ENCODE assay signal across 8 cellular contexts in the genomic region with DNA sequence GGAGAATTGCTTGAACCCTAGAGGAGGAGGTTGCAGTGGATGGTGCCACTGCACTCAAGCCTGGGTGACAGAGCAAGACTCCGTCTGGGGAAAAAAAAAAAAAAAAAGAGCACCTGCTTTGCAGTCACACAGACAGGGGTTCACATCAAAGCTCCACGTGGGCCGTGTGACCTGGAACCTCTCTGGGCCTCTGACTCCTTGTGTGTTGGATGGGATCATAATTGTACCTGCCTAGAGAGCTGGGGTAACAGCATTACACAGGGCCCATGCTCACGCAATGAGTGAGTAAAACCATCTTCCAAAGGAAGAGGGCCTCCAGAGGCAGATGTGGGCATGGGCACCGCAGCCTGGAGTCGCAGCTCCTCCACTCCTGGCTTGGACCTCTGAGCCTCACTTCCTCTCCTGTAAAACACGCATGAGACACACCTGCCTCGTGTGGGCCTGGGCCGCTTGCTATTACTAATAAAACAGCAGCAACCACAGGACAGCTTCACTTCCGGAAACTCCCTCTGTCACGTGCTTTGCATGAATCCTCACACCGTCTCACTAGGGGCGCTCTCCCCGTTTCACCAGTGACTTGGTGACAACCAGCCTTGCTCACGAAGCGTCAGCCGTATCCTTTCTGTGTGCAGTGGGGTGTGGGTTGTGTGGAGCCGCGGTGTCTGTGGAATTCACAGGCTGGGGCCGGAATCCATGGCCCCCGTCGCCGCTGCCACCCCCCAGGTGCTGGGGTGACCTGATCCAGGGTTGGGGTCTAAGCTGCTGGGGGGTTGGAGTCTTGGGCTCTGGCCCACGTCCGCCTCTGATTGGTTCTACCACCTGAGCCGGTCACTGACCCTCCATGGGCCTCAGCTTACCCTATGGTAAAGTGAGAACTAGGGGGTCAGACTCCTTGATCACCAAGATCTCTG. TPM values are rescaled to one million over a fixed set of nuclear protein-coding genes. Genes with fewer than 3 reads are reported as not detected.
DNase-seq lines count a peak whose midpoint lies in the region; ATAC-seq and TF ChIP-seq lines count a peak whose summit lies in the region.
"Not testable (repeated sequence)": the region's sequence is repeated elsewhere in the genome, so short reads cannot be mapped to it uniquely, and the experiment has no call there.

No MANE protein-coding gene starts in this region.

- not testable (repeated sequence) for H3K9me3 ChIP-seq in GM23248 (ENCODE audit: low read depth); RWPE2 (ENCODE audit: severe bottlenecking); gastroesophageal sphincter; osteoblast (ENCODE audit: low read depth, low read length)

- not testable (repeated sequence) for H3K4me2 ChIP-seq in GM23248 (ENCODE audit: unreplicated experiment)
- H3K4me2 ChIP-seq in osteoblast (ENCODE audit: insufficient read depth, low read length): peak overlapping the region; percentile 81

- peaks cover 12% of the 10 kb centered on the region for H3K4me1 Mint-ChIP-seq in activated T-helper 1 cell treated with anti-CD3 and anti-CD28 coated beads, Interleukin-12 subunit alpha, Interleukin-12 subunit beta, Interleukin-2, Interleukin-4 antibody, amounts not matched to agents 30 ng/mL and 10 ng/mL and 1 ng/mL, durations not matched to agents 14 hours and 24 hours and 36 hours (ENCODE audit: low read depth)

- WGBS in GM23248 (ENCODE audit: low coverage in 1 of 2, low lambda C conversion rate in 2 of 2, missing lambda C conversion rate in 2 of 2), 2 experiments: 40 to 43% methylated on average over 17 to 22 of the region's 26 CpGs
- 68 to 72% methylated on average over 4 to 10 of the region's 26 CpGs for WGBS in gastroesophageal sphincter (ENCODE audit: low coverage in 1 of 2), 2 donors

- H3K27me3 ChIP-seq in GM23248 (replicated peaks; ENCODE audit: insufficient read depth); RWPE2 (ENCODE audit: insufficient read depth, poor library complexity, severe bottlenecking); gastroesophageal sphincter; osteoblast (ENCODE audit: insufficient read depth, low read length): not testable (repeated sequence)

- H3K9ac ChIP-seq in GM23248: 0 out of 2 replicates have a peak overlapping the region, but pooled peaks have one; percentile 35

- not testable (repeated sequence) for H3K9me2 ChIP-seq in GM23248 (ENCODE audit: insufficient read depth)

- not testable (repeated sequence) for TF ChIP-seq CTCF in RWPE2 (IDR thresholded peaks at IDR 0.05; ENCODE audit: poor library complexity, severe bottlenecking); gastroesophageal sphincter (IDR thresholded peaks at IDR 0.05); osteoblast (IDR thresholded peaks at IDR 0.05; ENCODE audit: extremely low read depth, low read depth, low read length)

- not testable (repeated sequence) for H3K79me2 ChIP-seq in GM23248 (ENCODE audit: insufficient read depth); osteoblast (ENCODE audit: insufficient read depth, low read length)

- H3K36me3 Mint-ChIP-seq in activated T-helper 1 cell treated with anti-CD3 and anti-CD28 coated beads, Interleukin-12 subunit alpha, Interleukin-12 subunit beta, Interleukin-2, Interleukin-4 antibody, amounts not matched to agents 30 ng/mL and 10 ng/mL and 1 ng/mL, durations not matched to agents 14 hours and 24 hours and 36 hours (ENCODE audit: low read depth): not testable (repeated sequence)

- H3K27ac ChIP-seq in GM23248 (peak overlapping the region; percentile 25; the same call in 1 of the 2 replicates), RWPE2 (ENCODE audit: poor library complexity, severe bottlenecking) (peak overlapping the region; percentile 71), gastroesophageal sphincter (peak overlapping the region in 2 of 4 donors; percentile 6 to 29), osteoblast (ENCODE audit: low read depth, low read length) (peak overlapping the region; percentile 76)

- peak; percentile 37 for TF ChIP-seq POLR2A in GM10847 (IDR thresholded peaks at IDR 0.05; ENCODE audit: extremely low read depth, insufficient read length)
- not testable (repeated sequence) for TF ChIP-seq POLR2A in gastroesophageal sphincter (IDR thresholded peaks at IDR 0.05)

- H3K4me3 Mint-ChIP-seq in activated T-helper 1 cell treated with anti-CD3 and anti-CD28 coated beads, Interleukin-12 subunit alpha, Interleukin-12 subunit beta, Interleukin-2, Interleukin-4 antibody, amounts not matched to agents 30 ng/mL and 10 ng/mL and 1 ng/mL, durations not matched to agents 14 hours and 24 hours and 36 hours: peak overlapping the region; percentile 60

- H3K27me3 Mint-ChIP-seq in activated T-helper 1 cell treated with anti-CD3 and anti-CD28 coated beads, Interleukin-12 subunit alpha, Interleukin-12 subunit beta, Interleukin-2, Interleukin-4 antibody, amounts not matched to agents 30 ng/mL and 10 ng/mL and 1 ng/mL, durations not matched to agents 14 hours and 24 hours and 36 hours (ENCODE audit: insufficient read depth): not testable (repeated sequence)

- not testable (repeated sequence) for H4K20me1 ChIP-seq in GM23248 (ENCODE audit: insufficient read depth); osteoblast (ENCODE audit: insufficient read depth, low read length)

- not testable (repeated sequence) for H3K36me3 ChIP-seq in GM23248 (ENCODE audit: low read depth); RWPE2 (ENCODE audit: low read depth); gastroesophageal sphincter; osteoblast (ENCODE audit: insufficient read depth, low read length)

- not testable (repeated sequence) for TF ChIP-seq EP300 in gastroesophageal sphincter (IDR thresholded peaks at IDR 0.05)

- in situ Hi-C loops in GM23248 (cut with MboI); KBM-7 (cut with MboI; ENCODE audit: low pct_unique_long_range_greater_than_20kb, low sequenced_read_pairs): not testable (repeated sequence)

- H3K4me1 ChIP-seq in GM23248 (ENCODE audit: insufficient read depth); gastroesophageal sphincter: not testable (repeated sequence)
- H3K4me1 ChIP-seq in RWPE2 (ENCODE audit: insufficient read depth, poor library complexity, severe bottlenecking) (peaks cover 16% of the 10 kb centered on the region), osteoblast (ENCODE audit: insufficient read depth, low read length) (peaks cover 11% of the 10 kb centered on the region)

- H3F3A ChIP-seq in GM23248 (ENCODE audit: insufficient read depth): not testable (repeated sequence)

- not testable (repeated sequence) for ATAC-seq in RWPE2 (ENCODE audit: low read depth)
- ATAC-seq in gastroesophageal sphincter: peak; percentile 81

- peak overlapping the region; percentile 80 for H3K27ac Mint-ChIP-seq in activated T-helper 1 cell treated with anti-CD3 and anti-CD28 coated beads, Interleukin-12 subunit alpha, Interleukin-12 subunit beta, Interleukin-2, Interleukin-4 antibody, amounts not matched to agents 30 ng/mL and 10 ng/mL and 1 ng/mL, durations not matched to agents 14 hours and 24 hours and 36 hours

- H2AFZ ChIP-seq in GM23248: peak overlapping the region; percentile 78
- peak overlapping the region; percentile 91 for H2AFZ ChIP-seq in osteoblast (ENCODE audit: low read length)

- not testable (repeated sequence) for H3K9me3 Mint-ChIP-seq in activated T-helper 1 cell treated with anti-CD3 and anti-CD28 coated beads, Interleukin-12 subunit alpha, Interleukin-12 subunit beta, Interleukin-2, Interleukin-4 antibody, amounts not matched to agents 30 ng/mL and 10 ng/mL and 1 ng/mL, durations not matched to agents 14 hours and 24 hours and 36 hours

- intact Hi-C loops in activated T-helper 1 cell treated with anti-CD3 and anti-CD28 coated beads, Interleukin-12 subunit alpha, Interleukin-12 subunit beta, Interleukin-2, Interleukin-4 antibody, amounts not matched to agents 30 ng/mL and 10 ng/mL and 1 ng/mL, durations not matched to agents 14 hours and 24 hours and 36 hours (cut with micrococcal nuclease): loop anchor here (1.0 to 2.0 kb wide), 5 partner anchors 10 to 607 kb away; a partner anchor contains a TSS

- DNase-seq in GM23248 (peak; percentile 88), KBM-7 (peak; percentile 95), osteoblast (ENCODE audit: insufficient read length, low spot score, missing footprints) (peak; percentile 81), stromal cell of bone marrow (ENCODE audit: low read depth) (peak; percentile 14)
- DNase-seq in RWPE2 (ENCODE audit: low spot score): not testable (repeated sequence)
- DNase-seq in activated T-helper 1 cell treated with anti-CD3 and anti-CD28 coated beads, Interleukin-12 subunit alpha, Interleukin-12 subunit beta, Interleukin-2, Interleukin-4 antibody, amounts not matched to agents 30 ng/mL and 10 ng/mL and 1 ng/mL, durations not matched to agents 14 hours and 24 hours and 36 hours (ENCODE audit: low spot score): peak; percentile 77

- H3K4me3 ChIP-seq in GM23248; RWPE2 (ENCODE audit: severe bottlenecking); osteoblast (ENCODE audit: insufficient read depth, low read length): not testable (repeated sequence)
- H3K4me3 ChIP-seq in gastroesophageal sphincter: peak overlapping the region in 1 of 2 donors; percentile 8

RNA-seq across cellular contexts. Expression of a gene that starts 10.4 kb away (rescaled TPM):
- total RNA-seq in GM23248 (2014; rRNA removed; shearing (Covaris generic)): not detected in 2 replicates
- not detected in 2 replicates for polyA plus RNA-seq in GM23248 (2016; fragmentation: Nextera tagmentation; extraction: Ambion mirVana)
- 0.31 and 0.42 TPM in 2 replicates for total RNA-seq in activated T-helper 1 cell treated with anti-CD3 and anti-CD28 coated beads, Interleukin-12 subunit alpha, Interleukin-12 subunit beta, Interleukin-2, Interleukin-4 antibody, amounts not matched to agents 30 ng/mL and 10 ng/mL and 1 ng/mL, durations not matched to agents 14 hours and 24 hours and 36 hours
- total RNA-seq in gastroesophageal sphincter (1 to 10 TPM; 2.0 to 4.5 (median 2.2) TPM), osteoblast (0.29 and 0.36 TPM in 2 replicates)

RNA-seq across cellular contexts. Expression of a gene that starts 28.0 kb away (rescaled TPM):
- 0.89 and 3.5 TPM in 2 replicates for total RNA-seq in GM23248 (2014; rRNA removed; shearing (Covaris generic))
- 0.37 and 0.69 TPM in 2 replicates for polyA plus RNA-seq in GM23248 (2016; fragmentation: Nextera tagmentation; extraction: Ambion mirVana)
- total RNA-seq in activated T-helper 1 cell treated with anti-CD3 and anti-CD28 coated beads, Interleukin-12 subunit alpha, Interleukin-12 subunit beta, Interleukin-2, Interleukin-4 antibody, amounts not matched to agents 30 ng/mL and 10 ng/mL and 1 ng/mL, durations not matched to agents 14 hours and 24 hours and 36 hours: 1.6 and 1.7 TPM in 2 replicates
- total RNA-seq in gastroesophageal sphincter: 1 to 10 TPM in 3 of 4 donors, under 1 TPM in 1; 0.49 to 2.6 (median 1.6) TPM
- total RNA-seq in osteoblast: 1.1 and 1.2 TPM in 2 replicates
